In the genomic region with DNA sequence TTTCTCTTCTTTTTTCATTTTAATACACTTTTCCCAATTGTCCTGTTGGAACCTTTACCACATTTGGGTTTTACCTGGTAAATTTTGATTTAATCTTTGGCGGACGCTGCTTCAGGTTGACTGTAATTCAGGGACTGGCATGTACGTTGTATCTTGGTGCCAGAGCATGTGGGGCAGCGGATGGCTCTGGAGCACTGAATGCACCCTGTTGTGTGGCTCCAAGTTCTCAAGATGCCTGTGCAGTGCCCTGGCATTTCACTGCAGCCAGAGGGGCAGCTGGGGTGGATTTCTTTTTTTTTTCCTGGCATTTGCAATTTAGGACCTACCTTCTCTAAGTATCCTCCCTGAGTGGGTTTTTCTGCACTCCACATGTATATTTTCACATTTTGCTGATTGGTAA, we compare ENCODE assay signal across 27 cellular contexts.
"Had no signal": no experiment of that assay in that cellular context is flagged by ENCODE, and none has a peak within 500 bp of the region (broad histone marks: within the 10 kb centered on the region; RNA-seq: fewer than 3 reads in every experiment).

No MANE protein-coding gene starts in this region.

- H3K27me3 Mint-ChIP-seq: stimulated activated naive CD8-positive, alpha-beta T cell treated with anti-CD3 and anti-CD28 coated beads, Interleukin-15, amount 100 ng/mL, for 72 hours had no signal

- H3K36me3 Mint-ChIP-seq: stimulated activated effector memory CD8-positive, alpha-beta T cell treated with anti-CD3 and anti-CD28 coated beads, Interleukin-12 subunit alpha, Interleukin-12 subunit beta, amount 100 ng/mL, for 72 hours; stimulated activated memory B cell treated with anti-CD40 and anti-IgM and Interleukin-4, amounts not matched to agents 10 μg/mL and 1 μg/mL and 100 μg/mL, for 72 hours; stimulated activated naive B cell treated with anti-CD40 and anti-IgM and Interleukin-4, amounts not matched to agents 10 μg/mL and 1 μg/mL and 100 μg/mL, for 72 hours; type B pancreatic cell had no signal

- H3K4me1 Mint-ChIP-seq: stimulated activated effector memory CD8-positive, alpha-beta T cell treated with anti-CD3 and anti-CD28 coated beads, Interleukin-12 subunit alpha, Interleukin-12 subunit beta, amount 100 ng/mL, for 72 hours; stimulated activated memory B cell treated with anti-CD40 and anti-IgM and Interleukin-4, amounts not matched to agents 10 μg/mL and 1 μg/mL and 100 μg/mL, for 72 hours; stimulated activated naive B cell treated with anti-CD40 and anti-IgM and Interleukin-4, amounts not matched to agents 10 μg/mL and 1 μg/mL and 100 μg/mL, for 72 hours; stimulated activated naive CD8-positive, alpha-beta T cell treated with anti-CD3 and anti-CD28 coated beads, Interleukin-15, amount 100 ng/mL, for 72 hours had no signal

- DNase-seq: stimulated activated CD4-positive, alpha-beta T cell treated with anti-CD3 and anti-CD28 coated beads, Interleukin-2, amount 100 ng/mL, for 48 hours; stimulated activated CD4-positive, alpha-beta T cell treated with anti-CD3 and anti-CD28 coated beads, Interleukin-4, amount 100 ng/mL, for 1 hour; stimulated activated CD4-positive, alpha-beta T cell treated with anti-CD3 and anti-CD28 coated beads, Interleukin-4, amount 100 ng/mL, for 24 hours; stimulated activated CD4-positive, alpha-beta T cell treated with anti-CD3 and anti-CD28 coated beads, Interleukin-4, amount 100 ng/mL, for 4 hours; stimulated activated CD8-positive, alpha-beta memory T cell treated with anti-CD3 and anti-CD28 coated beads, Interleukin-4, amount 100 ng/mL, for 48 hours; stimulated activated naive B cell treated with anti-CD40 and anti-IgM and Interleukin-4, amounts not matched to agents 10 μg/mL and 1 μg/mL and 100 μg/mL, for 72 hours; stimulated activated naive CD4-positive, alpha-beta T cell; stimulated activated naive CD4-positive, alpha-beta T cell treated with Interleukin-2 at 50 U/mL for 16 hours; stimulated activated naive CD8-positive, alpha-beta T cell treated with anti-CD3 and anti-CD28 coated beads, Interleukin-15, amount 100 ng/mL, for 72 hours; stimulated activated naive CD8-positive, alpha-beta T cell treated with anti-CD3 and anti-CD28 coated beads, Interleukin-15, Interleukin-2, amounts not matched to agents 100 U/mL and 50 U/mL, for 24 hours; stomach; testis; thyroid gland; tibial artery; transverse colon; trophoblast cell; upper lobe of left lung; upper lobe of right lung; uterus had no signal

- H3K4me1 ChIP-seq: suprapubic skin, thyroid gland, transverse colon, upper lobe of right lung, uterus, vagina had no signal

- H3K27ac Mint-ChIP-seq: stimulated activated effector memory CD8-positive, alpha-beta T cell treated with anti-CD3 and anti-CD28 coated beads, Interleukin-12 subunit alpha, Interleukin-12 subunit beta, amount 100 ng/mL, for 72 hours; stimulated activated memory B cell treated with anti-CD40 and anti-IgM and Interleukin-4, amounts not matched to agents 10 μg/mL and 1 μg/mL and 100 μg/mL, for 72 hours; stimulated activated naive B cell treated with anti-CD40 and anti-IgM and Interleukin-4, amounts not matched to agents 10 μg/mL and 1 μg/mL and 100 μg/mL, for 72 hours; stimulated activated naive CD8-positive, alpha-beta T cell treated with anti-CD3 and anti-CD28 coated beads, Interleukin-15, amount 100 ng/mL, for 72 hours; stimulated activated naive CD8-positive, alpha-beta T cell treated with anti-CD3 and anti-CD28 coated beads, Interleukin-15, Interleukin-2, amounts not matched to agents 100 ng/mL and 50 ng/mL, for 24 hours; type B pancreatic cell had no signal

- H3K9me3 ChIP-seq: stomach, suprapubic skin, testis, thoracic aorta, thyroid gland, tibial artery, tibial nerve, transverse colon, upper lobe of left lung, upper lobe of right lung, uterus, vagina had no signal

- H3K9me3 Mint-ChIP-seq: stimulated activated memory B cell treated with anti-CD40 and anti-IgM and Interleukin-4, amounts not matched to agents 10 μg/mL and 1 μg/mL and 100 μg/mL, for 72 hours; stimulated activated naive CD8-positive, alpha-beta T cell treated with anti-CD3 and anti-CD28 coated beads, Interleukin-15, amount 100 ng/mL, for 72 hours; stimulated activated naive CD8-positive, alpha-beta T cell treated with anti-CD3 and anti-CD28 coated beads, Interleukin-15, Interleukin-2, amounts not matched to agents 100 ng/mL and 50 ng/mL, for 24 hours; type B pancreatic cell had no signal

- ATAC-seq: stimulated activated effector memory CD8-positive, alpha-beta T cell treated with anti-CD3 and anti-CD28 coated beads, Interleukin-12 subunit alpha, Interleukin-12 subunit beta, amount 100 ng/mL, for 72 hours; stimulated activated memory B cell treated with anti-CD40 and anti-IgM and Interleukin-4, amounts not matched to agents 10 μg/mL and 1 μg/mL and 100 μg/mL, for 72 hours; stimulated activated naive B cell treated with anti-CD40 and anti-IgM and Interleukin-4, amounts not matched to agents 10 μg/mL and 1 μg/mL and 100 μg/mL, for 72 hours; stimulated activated naive CD8-positive, alpha-beta T cell treated with anti-CD3 and anti-CD28 coated beads, Interleukin-15, amount 100 ng/mL, for 72 hours; stimulated activated naive CD8-positive, alpha-beta T cell treated with anti-CD3 and anti-CD28 coated beads, Interleukin-15, Interleukin-2, amounts not matched to agents 100 U/mL and 50 U/mL, for 24 hours; upper lobe of right lung had no signal

- H3K36me3 ChIP-seq: stomach, suprapubic skin, thoracic aorta, thyroid gland, tibial artery, tibial nerve, transverse colon, upper lobe of left lung, upper lobe of right lung, uterus, vagina had no signal

- H3K27ac ChIP-seq: stomach, suprapubic skin, testis, thoracic aorta, thyroid gland, tibial artery, tibial nerve, transverse colon, upper lobe of left lung, upper lobe of right lung, uterus, vagina had no signal

- H3K27me3 ChIP-seq: stomach, suprapubic skin, testis, thyroid gland, tibial artery, tibial nerve, transverse colon, upper lobe of left lung, upper lobe of right lung, uterus, vagina had no signal

- H3K4me3 ChIP-seq: stomach, suprapubic skin, testis, thoracic aorta, thyroid gland, tibial artery, tibial nerve, transverse colon, upper lobe of left lung, upper lobe of right lung, uterus, vagina had no signal

- H3K4me3 Mint-ChIP-seq: stimulated activated effector memory CD8-positive, alpha-beta T cell treated with anti-CD3 and anti-CD28 coated beads, Interleukin-12 subunit alpha, Interleukin-12 subunit beta, amount 100 ng/mL, for 72 hours; stimulated activated memory B cell treated with anti-CD40 and anti-IgM and Interleukin-4, amounts not matched to agents 10 μg/mL and 1 μg/mL and 100 μg/mL, for 72 hours; stimulated activated naive B cell treated with anti-CD40 and anti-IgM and Interleukin-4, amounts not matched to agents 10 μg/mL and 1 μg/mL and 100 μg/mL, for 72 hours; stimulated activated naive CD8-positive, alpha-beta T cell treated with anti-CD3 and anti-CD28 coated beads, Interleukin-15, amount 100 ng/mL, for 72 hours; stimulated activated naive CD8-positive, alpha-beta T cell treated with anti-CD3 and anti-CD28 coated beads, Interleukin-15, Interleukin-2, amounts not matched to agents 100 ng/mL and 50 ng/mL, for 24 hours; type B pancreatic cell had no signal
